15 cellular contexts compared by ENCODE assay signal in genomic region chr17:36283256-36283655, GRCh38. TPM values are rescaled to one million over a fixed set of nuclear protein-coding genes. Genes with fewer than 3 reads are reported as not detected.
DNase-seq lines count a peak whose midpoint lies in the region; ATAC-seq, FAIRE-seq and TF ChIP-seq lines count a peak whose summit lies in the region.
"Not testable (repeated sequence)": the region's sequence is repeated elsewhere in the genome, so short reads cannot be mapped to it uniquely, and the experiment has no call there.
"Had no signal": no experiment of that assay in that cellular context is flagged by ENCODE, and none has a peak within 500 bp of the region (broad histone marks: within the 10 kb centered on the region; RNA-seq: fewer than 3 reads in every experiment).

No MANE protein-coding gene starts in this region.

- H3K36me3 Mint-ChIP-seq in activated T-helper 17 cell treated with anti-CD3 and anti-CD28 coated beads, Interleukin-2, amount 50 U/mL, for 72 hours (ENCODE audit: low read depth); stimulated activated effector memory CD8-positive, alpha-beta T cell treated with anti-CD3 and anti-CD28 coated beads, Interleukin-12 subunit alpha, Interleukin-12 subunit beta, amount 100 ng/mL, for 72 hours: not testable (repeated sequence)

- TF ChIP-seq CTCF in A549 (IDR thresholded peaks at IDR 0.05); PC-3 (conservative IDR thresholded peaks at IDR 0.05; ENCODE audit: low read depth, low read length); foreskin keratinocyte (conservative IDR thresholded peaks at IDR 0.05); omental fat pad (IDR thresholded peaks at IDR 0.05): not testable (repeated sequence)

- H3K27ac Mint-ChIP-seq in activated T-helper 17 cell treated with anti-CD3 and anti-CD28 coated beads, Interleukin-2, amount 50 U/mL, for 72 hours; stimulated activated effector memory CD8-positive, alpha-beta T cell treated with anti-CD3 and anti-CD28 coated beads, Interleukin-12 subunit alpha, Interleukin-12 subunit beta, amount 100 ng/mL, for 72 hours: not testable (repeated sequence)

- BruUV-seq in PC-3 (replicated peaks; lab: Mats Ljungman, UMichigan), result not testable (repeated sequence)

- TF ChIP-seq POLR2A in A549 (IDR thresholded peaks at IDR 0.05; ENCODE audit: low read length), result not testable (repeated sequence)

- not testable (repeated sequence) for TF ChIP-seq RAD21 in A549 (conservative IDR thresholded peaks at IDR 0.05 in 1 of 2, IDR thresholded peaks at IDR 0.05 in 1 of 2)

- ATAC-seq in A549, result peak; percentile 99 to 100
- peak; percentile 94 for ATAC-seq in PC-3
- peak; percentile 98 for ATAC-seq in SK-N-SH treated with all-trans-retinoic acid at 6 μM for 48 hours
- ATAC-seq in activated T-helper 17 cell treated with anti-CD3 and anti-CD28 coated beads, Interleukin-2, amount 50 U/mL, for 72 hours (replicated peaks), result peak; percentile 66
- peak; percentile 98 for ATAC-seq in foreskin keratinocyte
- ATAC-seq in left ventricle myocardium superior, result peak; percentile 39
- peak; percentile 96 for ATAC-seq in omental fat pad (ENCODE audit: low FRiP score)
- peak; percentile 50 for ATAC-seq in stimulated activated effector memory CD8-positive, alpha-beta T cell treated with anti-CD3 and anti-CD28 coated beads, Interleukin-12 subunit alpha, Interleukin-12 subunit beta, amount 100 ng/mL, for 72 hours

- intact Hi-C loops in PC-3 (cut with micrococcal nuclease); left ventricle myocardium superior (cut with micrococcal nuclease): not testable (repeated sequence)

- DNase-seq in A549 (ENCODE audit: low read depth in 1 of 2, low spot score in 1 of 2); PC-3; foreskin keratinocyte; left ventricle myocardium superior; omental fat pad (ENCODE audit: low spot score); stimulated activated effector memory CD8-positive, alpha-beta T cell treated with anti-CD3 and anti-CD28 coated beads, Interleukin-12 subunit alpha, Interleukin-12 subunit beta, amount 100 ng/mL, for 72 hours (ENCODE audit: low spot score in 2 of 2): not testable (repeated sequence)

- H3K4me1 Mint-ChIP-seq in activated T-helper 17 cell treated with anti-CD3 and anti-CD28 coated beads, Interleukin-2, amount 50 U/mL, for 72 hours; stimulated activated effector memory CD8-positive, alpha-beta T cell treated with anti-CD3 and anti-CD28 coated beads, Interleukin-12 subunit alpha, Interleukin-12 subunit beta, amount 100 ng/mL, for 72 hours: not testable (repeated sequence)

- not testable (repeated sequence) for H3K9me3 Mint-ChIP-seq in activated T-helper 17 cell treated with anti-CD3 and anti-CD28 coated beads, Interleukin-2, amount 50 U/mL, for 72 hours; stimulated activated effector memory CD8-positive, alpha-beta T cell treated with anti-CD3 and anti-CD28 coated beads, Interleukin-12 subunit alpha, Interleukin-12 subunit beta, amount 100 ng/mL, for 72 hours

- H2AFZ ChIP-seq in PC-3 (ENCODE audit: low read length), result not testable (repeated sequence)

- not testable (repeated sequence) for H3K79me2 ChIP-seq in PC-3 (ENCODE audit: low read length)

- POLR2A ChIA-PET in A549 (lab: Yijun Ruan, JAX); PC-3 (lab: Charles Lee; ENCODE audit: unreplicated experiment): not testable (repeated sequence)

- H3K4me3 Mint-ChIP-seq in activated T-helper 17 cell treated with anti-CD3 and anti-CD28 coated beads, Interleukin-2, amount 50 U/mL, for 72 hours; stimulated activated effector memory CD8-positive, alpha-beta T cell treated with anti-CD3 and anti-CD28 coated beads, Interleukin-12 subunit alpha, Interleukin-12 subunit beta, amount 100 ng/mL, for 72 hours: not testable (repeated sequence)

- not testable (repeated sequence) for H4K20me1 ChIP-seq in PC-3 (ENCODE audit: low read length)

- not testable (repeated sequence) for H3K9me2 ChIP-seq in PC-3 (replicated peaks; ENCODE audit: low read length)

- no CpG with 5 or more reads among the region's 1 CpG for WGBS in A549 (ENCODE audit: missing lambda C conversion rate)

- H3K4me2 ChIP-seq in A549; PC-3 (ENCODE audit: low read length): not testable (repeated sequence)

- not testable (repeated sequence) for H3K4me3 ChIP-seq in A549; PC-3 (ENCODE audit: low read length)

- H3F3A ChIP-seq in PC-3 (ENCODE audit: low read length, unreplicated experiment), result not testable (repeated sequence)

- not testable (repeated sequence) for H3K36me3 ChIP-seq in PC-3 (ENCODE audit: low read depth, low read length)

- H3K27ac ChIP-seq in A549; PC-3 (ENCODE audit: low read length); foreskin keratinocyte: not testable (repeated sequence)

- H3K9me3 ChIP-seq in A549; PC-3 (ENCODE audit: low read length): not testable (repeated sequence)

- H3K9ac ChIP-seq in PC-3 (ENCODE audit: low read length), result not testable (repeated sequence)

- not testable (repeated sequence) for TF ChIP-seq EP300 in A549 (IDR thresholded peaks at IDR 0.05)

- H3K4me1 ChIP-seq in A549; PC-3 (ENCODE audit: insufficient read depth, low read length); foreskin keratinocyte: not testable (repeated sequence)

- not testable (repeated sequence) for H3K27me3 ChIP-seq in PC-3 (ENCODE audit: low read length); foreskin keratinocyte

- CTCF ChIA-PET in A549 (lab: Yijun Ruan, JAX); PC-3 (lab: Charles Lee): not testable (repeated sequence)

- not testable (repeated sequence) for H3K27me3 Mint-ChIP-seq in activated T-helper 17 cell treated with anti-CD3 and anti-CD28 coated beads, Interleukin-2, amount 50 U/mL, for 72 hours

- FAIRE-seq in A549 (lab: Jason Lieb, UNC), result not testable (repeated sequence)

RNA-seq across cellular contexts. Expression of gene TBC1D3I, which starts 18.9 kb away (rescaled TPM):
- polyA plus RNA-seq in A549 (2011; rRNA removed) (0.08 TPM in 1 of 2 replicates, not detected in the other), A549 (2017; fragmentation: RNase III; extraction: RNeasy Plus Mini Kit Qiagen cat#74134 plus additional on column Dnase treatment) (0.16 to 0.44 TPM (median 0.23 TPM) in 3 replicates), foreskin keratinocyte (0.03 TPM in 1 of 2 replicates, not detected in the other)
- 0.12 and 0.14 TPM in 2 replicates for polyA plus RNA-seq in A549 (2012; cell fraction: cytosol; rRNA removed)
- polyA plus RNA-seq in A549 (2012; cell fraction: nucleus; rRNA removed), result 1.7 and 2.6 TPM in 2 replicates
- not detected in 2 replicates for polyA minus RNA-seq in A549 (2011; rRNA and poly(A)+ RNA removed)
- total RNA-seq in PC-3 (2014; rRNA removed) (0.07 TPM in 1 of 2 replicates, not detected in the other), foreskin keratinocyte (0.10 TPM in 1 of 2 replicates, not detected in the other), left ventricle myocardium superior (0.20 TPM), omental fat pad (under 1 TPM in 1 of 4 donors, not detected in 3; 0.28 TPM)
- total RNA-seq in activated T-helper 17 cell treated with anti-CD3 and anti-CD28 coated beads, Interleukin-2, amount 50 U/mL, for 72 hours, result 1 to 10 TPM in 1 of 2 donors, under 1 TPM in 1; 0.43 to 1.8 TPM
- total RNA-seq: GM23248, H1, H7 had no signal
- polyA plus RNA-seq: CD14-positive monocyte; CD8-positive, alpha-beta memory T cell; GM23248 had no signal

RNA-seq across cellular contexts. Expression of gene TBC1D3G, which starts 40.4 kb away (rescaled TPM):
- 0.12 TPM in 1 of 2 replicates, not detected in the other for polyA plus RNA-seq in A549 (2011; rRNA removed)
- polyA plus RNA-seq in A549 (2012; cell fraction: cytosol; rRNA removed), result not detected in 2 replicates
- not detected in 2 replicates for polyA plus RNA-seq in A549 (2012; cell fraction: nucleus; rRNA removed)
- polyA plus RNA-seq in A549 (2017; fragmentation: RNase III; extraction: RNeasy Plus Mini Kit Qiagen cat#74134 plus additional on column Dnase treatment), result 0.08 TPM in 1 of 3 replicates, not detected in the others
- not detected in 2 replicates for polyA minus RNA-seq in A549 (2011; rRNA and poly(A)+ RNA removed)
- total RNA-seq in PC-3 (2014; rRNA removed), result not detected in 2 replicates
- not detected for total RNA-seq in activated T-helper 17 cell treated with anti-CD3 and anti-CD28 coated beads, Interleukin-2, amount 50 U/mL, for 72 hours
- total RNA-seq in foreskin keratinocyte, result not detected in 2 replicates
- not detected in 2 replicates for polyA plus RNA-seq in foreskin keratinocyte
- total RNA-seq in left ventricle myocardium superior, result not detected
- total RNA-seq in omental fat pad, result 1 to 10 TPM in 1 of 4 donors, not detected in 3; 1.8 TPM
- total RNA-seq: CD4-positive, alpha-beta T cell; CD8-positive, alpha-beta memory T cell; GM12878; GM23248; H1; H7 had no signal
- polyA plus RNA-seq: CD14-positive monocyte; CD8-positive, alpha-beta memory T cell; GM12878; GM23248 had no signal

Comparison
In these comparisons a context has a peak if more than half of its experiments do, and no peak if none do; other contexts are left out.
1. ATAC-seq: peak in every context shown above with its lines; median percentile 100 in A549; 98 in SK-N-SH treated with all-trans-retinoic acid at 6 μM for 48 hours; 98 in foreskin keratinocyte; 96 in omental fat pad; 94 in PC-3; 66 in activated T-helper 17 cell treated with anti-CD3 and anti-CD28 coated beads, Interleukin-2, amount 50 U/mL, for 72 hours; 50 in stimulated activated effector memory CD8-positive, alpha-beta T cell treated with anti-CD3 and anti-CD28 coated beads, Interleukin-12 subunit alpha, Interleukin-12 subunit beta, amount 100 ng/mL, for 72 hours; 39 in left ventricle myocardium superior.